Comparison of ENCODE assay signal across 10 cellular contexts in genomic region chr2:130755234-130756040, GRCh38. TPM values are rescaled to one million over a fixed set of nuclear protein-coding genes. Genes with fewer than 3 reads are reported as not detected.
DNase-seq lines count a peak whose midpoint lies in the region; ATAC-seq, FAIRE-seq and TF ChIP-seq lines count a peak whose summit lies in the region.
"Had no signal": no experiment of that assay in that cellular context is flagged by ENCODE, and none has a peak within 500 bp of the region (broad histone marks: within the 10 kb centered on the region; RNA-seq: fewer than 3 reads in every experiment).

A gene with protein sequence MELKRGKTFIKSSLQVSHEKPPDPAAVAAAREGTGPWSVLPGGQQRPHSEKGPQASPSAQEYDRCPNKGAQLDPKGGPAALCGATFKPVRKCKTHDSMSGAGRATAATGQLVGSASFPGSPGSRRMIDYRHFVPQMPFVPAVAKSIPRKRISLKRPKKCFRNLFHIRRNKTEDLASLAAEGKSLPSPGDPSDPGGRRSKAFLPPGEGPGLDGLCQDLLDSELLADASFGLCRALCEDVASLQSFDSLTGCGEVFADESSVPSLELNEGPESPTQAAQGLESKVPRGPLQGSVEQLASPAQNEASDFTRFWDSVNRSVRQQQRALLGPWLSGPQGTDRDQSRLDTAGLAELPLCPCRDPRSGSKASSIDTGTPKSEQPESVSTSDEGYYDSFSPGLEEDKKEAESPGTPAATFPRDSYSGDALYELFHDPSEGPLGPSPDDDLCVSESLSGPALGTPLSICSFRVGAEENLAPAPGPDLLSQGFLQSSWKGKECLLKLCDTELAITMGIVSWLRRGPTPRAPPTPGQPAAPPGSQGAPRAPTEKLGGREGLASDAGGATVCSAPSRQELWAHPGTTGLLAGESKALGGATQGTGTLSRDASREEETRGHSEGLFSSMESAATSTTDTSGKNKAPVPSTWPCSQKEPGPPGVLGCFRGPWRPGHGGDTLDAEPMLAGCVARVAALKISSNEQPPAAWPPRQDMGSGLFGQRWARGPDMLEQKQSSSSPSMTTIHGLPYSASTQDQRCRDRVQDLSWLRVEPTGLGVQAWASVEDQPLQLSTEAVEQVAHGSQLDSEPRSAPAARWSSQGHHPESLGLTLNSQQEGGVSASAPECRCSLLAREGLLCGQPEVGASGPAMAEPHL (plus strand): TSS chr2:130755540. CDS start chr2:130762073, 6,533 bp downstream.

- ATAC-seq in A549 (peak; percentile 7 to 51; a peak in 4 of 6 replicates), HG02798 (IDR thresholded peaks at IDR 0.05; ENCODE audit: poor library complexity, unreplicated experiment) (peak; percentile 37), lung (ENCODE audit: insufficient read depth, low FRiP score) (no peak), HG02571 (IDR thresholded peaks at IDR 0.05; ENCODE audit: unreplicated experiment) (no peak)

- H3K27ac ChIP-seq in A549 (no peak within 1 kb of the TSS), WERI-Rb-1 (peak within 1 kb of the TSS; percentile 94), lung (ENCODE audit: low read depth in 1 of 2, low read length in 1 of 2) (no peak within 1 kb of the TSS)
- H3K27ac ChIP-seq: adrenal gland had no signal

- WGBS in A549 (ENCODE audit: missing lambda C conversion rate), result 27% methylated on average over 10 of the region's 41 CpGs
- 3 to 4% methylated on average over 41 of the region's 41 CpGs for WGBS in lung, 2 donors

- no peak for DNase-seq in A549 (ENCODE audit: low read depth in 1 of 2, low spot score in 1 of 2)
- peak; percentile 84 for DNase-seq in WERI-Rb-1
- no peak for DNase-seq in lung (ENCODE audit: low spot score)
- DNase-seq in dedifferentiated amniotic fluid mesenchymal stem cell (ENCODE audit: extremely low spot score), result no peak
- DNase-seq in GM03348 (ENCODE audit: low spot score), result no peak
- no peak for DNase-seq in ureter (ENCODE audit: low spot score)

- H3K4me1 ChIP-seq in A549, result no peaks in the 10 kb centered on the region
- H3K4me1 ChIP-seq in lung (ENCODE audit: control insufficient read depth in 2 of 2, insufficient read depth in 2 of 2, low read length in 2 of 2), result no peaks in the 10 kb centered on the region
- H3K4me1 ChIP-seq: adrenal gland had no signal

- H3K4me3 ChIP-seq in A549, result peak within 1 kb of the TSS; percentile 41
- peak within 1 kb of the TSS; percentile 88 for H3K4me3 ChIP-seq in WERI-Rb-1 (ENCODE audit: low read depth, low read length)
- peak within 1 kb of the TSS; percentile 1 for H3K4me3 ChIP-seq in lung

- FAIRE-seq in A549 (lab: Jason Lieb, UNC), result no peak

- CTCF ChIA-PET in A549 (lab: Yijun Ruan, JAX), result no interaction called here

- TF ChIP-seq POLR2A in A549 (IDR thresholded peaks at IDR 0.05; ENCODE audit: low read length), result no peak

- TF ChIP-seq EP300 in A549 (IDR thresholded peaks at IDR 0.05), result no peak

- POLR2A ChIA-PET in A549 (lab: Yijun Ruan, JAX), result no interaction called here

- H3K4me2 ChIP-seq in A549, result peak within 1 kb of the TSS; percentile 94

- no peak for TF ChIP-seq RAD21 in A549 (conservative IDR thresholded peaks at IDR 0.05 in 1 of 2, IDR thresholded peaks at IDR 0.05 in 1 of 2)

- H3K9me3 ChIP-seq in A549 (no peaks in the 10 kb centered on the region), WERI-Rb-1 (ENCODE audit: severe bottlenecking) (no peaks in the 10 kb centered on the region), lung (ENCODE audit: control insufficient read depth in 2 of 2, insufficient read depth in 1 of 2, low read length in 1 of 2) (peaks cover 0 to 7% of the 10 kb centered on the region in 2 donors)
- H3K9me3 ChIP-seq: adrenal gland had no signal

- H3K36me3 ChIP-seq in WERI-Rb-1 (no peaks in the 10 kb centered on the region; the same call in none of the 2 replicates), lung (ENCODE audit: control insufficient read depth in 2 of 2, insufficient read depth in 2 of 2, low read length in 2 of 2) (no peaks in the 10 kb centered on the region)
- H3K36me3 ChIP-seq: adrenal gland had no signal

- TF ChIP-seq CTCF in A549 (IDR thresholded peaks at IDR 0.05) (no peak), WERI-Rb-1 (IDR thresholded peaks at IDR 0.05; ENCODE audit: low read depth, low read length) (no peak), lung (IDR thresholded peaks at IDR 0.05; ENCODE audit: control extremely low read depth, extremely low read depth) (no peak)

- H3K27me3 ChIP-seq in WERI-Rb-1 (ENCODE audit: insufficient read depth, low read depth, severe bottlenecking), result no peaks in the 10 kb centered on the region
- peaks cover 21% of the 10 kb centered on the region for H3K27me3 ChIP-seq in lung (ENCODE audit: control insufficient read depth, insufficient read depth)

TF ChIP-seq in A549, 52 proteins besides CTCF, POLR2A, EP300 and RAD21:
- TF ChIP-seq GATA3 (IDR thresholded peaks at IDR 0.05; ENCODE audit: borderline replicate concordance) (no peak), CEBPB (IDR thresholded peaks at IDR 0.05) (no peak), CHD2 (IDR thresholded peaks at IDR 0.05; ENCODE audit: low read length, partially characterized antibody) (no peak), ATOH8 (CRISPR knock-in tag; IDR thresholded peaks at IDR 0.05; ENCODE audit: low read depth) (no peak), CBX2 (IDR thresholded peaks at IDR 0.05; ENCODE audit: borderline replicate concordance, low read depth) (no peak), SREBF2 (IDR thresholded peaks at IDR 0.05) (no peak), KDM5A (IDR thresholded peaks at IDR 0.05) (no peak), HOXB13 (CRISPR knock-in tag; IDR thresholded peaks at IDR 0.05; ENCODE audit: low read depth) (no peak), ZNF302 (CRISPR knock-in tag; IDR thresholded peaks at IDR 0.05) (no peak), BHLHE40 (IDR thresholded peaks at IDR 0.05; ENCODE audit: low read depth, low read length) (no peak), ESRRA (IDR thresholded peaks at IDR 0.05; ENCODE audit: borderline replicate concordance, low read length) (no peak), FOXS1 (CRISPR knock-in tag; IDR thresholded peaks at IDR 0.05) (no peak), RARB (CRISPR knock-in tag; IDR thresholded peaks at IDR 0.05) (no peak), PHF8 (IDR thresholded peaks at IDR 0.05; ENCODE audit: borderline replicate concordance, low read depth) (no peak), TP53 (CRISPR knock-in tag; IDR thresholded peaks at IDR 0.05) (no peak), RFX5 (IDR thresholded peaks at IDR 0.05) (no peak), PBX3 (IDR thresholded peaks at IDR 0.05) (no peak), HEYL (CRISPR knock-in tag; IDR thresholded peaks at IDR 0.05) (no peak)

RNA-seq across cellular contexts. Expression of the gene that starts here (rescaled TPM):
- polyA plus RNA-seq in A549 (2011; rRNA removed) (not detected in 2 replicates), A549 (2017; fragmentation: RNase III; extraction: RNeasy Plus Mini Kit Qiagen cat#74134 plus additional on column Dnase treatment) (not detected in 3 replicates), lung (not detected)
- not detected in 2 replicates for polyA plus RNA-seq in A549 (2012; cell fraction: cytosol; rRNA removed)
- polyA plus RNA-seq in A549 (2012; cell fraction: nucleus; rRNA removed), result not detected in 2 replicates
- polyA minus RNA-seq in A549 (2011; rRNA and poly(A)+ RNA removed), result not detected in 2 replicates
- total RNA-seq in lung (under 1 TPM; 0.09 to 0.74 TPM), ureter (not detected)
- total RNA-seq: skeletal muscle tissue had no signal

Comparison
In these comparisons a context has a peak if more than half of its experiments do, and no peak if none do; other contexts are left out.
1. Peak in ATAC-seq, H3K4me3 ChIP-seq and H3K4me2 ChIP-seq in A549; RNA of the gene not detected or under 1 TPM.
2. H3K4me3 ChIP-seq: peak in every context shown above with its lines; median percentile 88 in WERI-Rb-1; 41 in A549; 1 in lung.